1 cellular context compared by ENCODE assay signal in genomic region chr14:105069887-105070759, GRCh38.
A peak's percentile ranks its signal among the peaks of the same experiment; 100 is the strongest.
TF ChIP-seq lines count a peak whose summit lies in the region.

No MANE protein-coding gene starts in this region.

TF ChIP-seq in GM12878, 131 proteins besides CTCF, POLR2A, EP300 and RAD21 (continued from another document):
- TF ChIP-seq REST (IDR thresholded peaks at IDR 0.05; ENCODE audit: low read depth, low read length) (no peak), SMAD1 (IDR thresholded peaks at IDR 0.05; ENCODE audit: low read depth, partially characterized antibody) (peak; percentile 65), CREB1 (IDR thresholded peaks at IDR 0.05; ENCODE audit: low read depth) (no peak), SMAD5 (IDR thresholded peaks at IDR 0.05; ENCODE audit: low read depth) (no peak), HSF1 (IDR thresholded peaks at IDR 0.05; ENCODE audit: low read depth, low read length) (no peak)
- TF ChIP-seq, protein P1, sequence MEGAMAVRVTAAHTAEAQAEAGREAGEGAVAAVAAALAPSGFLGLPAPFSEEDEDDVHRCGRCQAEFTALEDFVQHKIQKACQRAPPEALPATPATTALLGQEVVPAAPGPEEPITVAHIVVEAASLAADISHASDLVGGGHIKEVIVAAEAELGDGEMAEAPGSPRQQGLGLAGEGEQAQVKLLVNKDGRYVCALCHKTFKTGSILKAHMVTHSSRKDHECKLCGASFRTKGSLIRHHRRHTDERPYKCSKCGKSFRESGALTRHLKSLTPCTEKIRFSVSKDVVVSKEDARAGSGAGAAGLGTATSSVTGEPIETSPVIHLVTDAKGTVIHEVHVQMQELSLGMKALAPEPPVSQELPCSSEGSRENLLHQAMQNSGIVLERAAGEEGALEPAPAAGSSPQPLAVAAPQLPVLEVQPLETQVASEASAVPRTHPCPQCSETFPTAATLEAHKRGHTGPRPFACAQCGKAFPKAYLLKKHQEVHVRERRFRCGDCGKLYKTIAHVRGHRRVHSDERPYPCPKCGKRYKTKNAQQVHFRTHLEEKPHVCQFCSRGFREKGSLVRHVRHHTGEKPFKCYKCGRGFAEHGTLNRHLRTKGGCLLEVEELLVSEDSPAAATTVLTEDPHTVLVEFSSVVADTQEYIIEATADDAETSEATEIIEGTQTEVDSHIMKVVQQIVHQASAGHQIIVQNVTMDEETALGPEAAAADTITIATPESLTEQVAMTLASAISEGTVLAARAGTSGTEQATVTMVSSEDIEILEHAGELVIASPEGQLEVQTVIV (IDR thresholded peaks at IDR 0.05; ENCODE audit: borderline replicate concordance, partially characterized antibody): peak; percentile 47
- TF ChIP-seq, protein P2, sequence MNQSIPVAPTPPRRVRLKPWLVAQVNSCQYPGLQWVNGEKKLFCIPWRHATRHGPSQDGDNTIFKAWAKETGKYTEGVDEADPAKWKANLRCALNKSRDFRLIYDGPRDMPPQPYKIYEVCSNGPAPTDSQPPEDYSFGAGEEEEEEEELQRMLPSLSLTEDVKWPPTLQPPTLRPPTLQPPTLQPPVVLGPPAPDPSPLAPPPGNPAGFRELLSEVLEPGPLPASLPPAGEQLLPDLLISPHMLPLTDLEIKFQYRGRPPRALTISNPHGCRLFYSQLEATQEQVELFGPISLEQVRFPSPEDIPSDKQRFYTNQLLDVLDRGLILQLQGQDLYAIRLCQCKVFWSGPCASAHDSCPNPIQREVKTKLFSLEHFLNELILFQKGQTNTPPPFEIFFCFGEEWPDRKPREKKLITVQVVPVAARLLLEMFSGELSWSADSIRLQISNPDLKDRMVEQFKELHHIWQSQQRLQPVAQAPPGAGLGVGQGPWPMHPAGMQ (IDR thresholded peaks at IDR 0.05; ENCODE audit: borderline replicate concordance): peak; percentile 58; the same call in 1 of the 2 replicates
